ENCODE assay signal across 9 cellular contexts in genomic region chr11:68903288-68903630, GRCh38. TPM values are rescaled to one million over a fixed set of nuclear protein-coding genes. Genes with fewer than 3 reads are reported as not detected.
DNase-seq lines count a peak whose midpoint lies in the region; ATAC-seq, FAIRE-seq and TF ChIP-seq lines count a peak whose summit lies in the region.
"Had no signal": no experiment of that assay in that cellular context is flagged by ENCODE, and none has a peak within 500 bp of the region (broad histone marks: within the 10 kb centered on the region; RNA-seq: fewer than 3 reads in every experiment).

No MANE protein-coding gene starts in this region.

- H3K4me1 Mint-ChIP-seq in T-helper 2 cell treated with Interferon-gamma antibody and Interleukin-4, amounts not matched to agents 5 μg/mL and 100 μg/mL, for 36 hours (ENCODE audit: low read depth) = peaks cover 29% of the 10 kb centered on the region
- peaks cover 28% of the 10 kb centered on the region for H3K4me1 Mint-ChIP-seq in endothelial cell (ENCODE audit: unreplicated experiment)

- peak overlapping the region; percentile 85 for H3K9ac ChIP-seq in OCI-LY3 (ENCODE audit: low read length)

- peak overlapping the region; percentile 89 for H3K4me2 ChIP-seq in OCI-LY3 (ENCODE audit: low read length)

- H3K27ac ChIP-seq in OCI-LY3 (ENCODE audit: low read length) (peak overlapping the region; percentile 38), pancreas (peak overlapping the region in 2 of 4 donors; percentile 65 to 74)

- no peaks in the 10 kb centered on the region for H3K9me3 ChIP-seq in OCI-LY3 (ENCODE audit: insufficient read depth, low read length)
- no peaks in the 10 kb centered on the region for H3K9me3 ChIP-seq in pancreas

- intact Hi-C loops in pancreas (cut with DNase I) = no loop called here

- no peak for TF ChIP-seq CTCF in OCI-LY3 (IDR thresholded peaks at IDR 0.05; ENCODE audit: low read depth, low read length)
- no peak for TF ChIP-seq CTCF in endothelial cell (IDR thresholded peaks at IDR 0.05; ENCODE audit: unreplicated experiment)
- no peak for TF ChIP-seq CTCF in pancreas (IDR thresholded peaks at IDR 0.05)

- peak overlapping the region; percentile 85 for H2AFZ ChIP-seq in OCI-LY3 (ENCODE audit: low read depth, low read length)

- no peaks in the 10 kb centered on the region; the same call in 1 of the 2 replicates for H4K20me1 ChIP-seq in OCI-LY3 (ENCODE audit: insufficient read depth, low read length)

- H3K27me3 Mint-ChIP-seq in T-helper 2 cell treated with Interferon-gamma antibody and Interleukin-4, amounts not matched to agents 5 μg/mL and 100 μg/mL, for 36 hours (ENCODE audit: low read depth) = no peaks in the 10 kb centered on the region
- peaks cover 4% of the 10 kb centered on the region for H3K27me3 Mint-ChIP-seq in endothelial cell (ENCODE audit: unreplicated experiment)

- ATAC-seq in pancreas = peak in 2 of 4 donors; percentile 2 to 4

- 1% methylated on average over 10 of the region's 10 CpGs for WGBS in pancreas, 2 donors

- peak overlapping the region; percentile 92 for H3K27ac Mint-ChIP-seq in T-helper 2 cell treated with Interferon-gamma antibody and Interleukin-4, amounts not matched to agents 5 μg/mL and 100 μg/mL, for 36 hours
- H3K27ac Mint-ChIP-seq in endothelial cell (ENCODE audit: unreplicated experiment) = peak overlapping the region; percentile 75

- H3K27me3 ChIP-seq in OCI-LY3 (ENCODE audit: low read depth, low read length) (no peaks in the 10 kb centered on the region), pancreas (no peaks in the 10 kb centered on the region)

- peaks cover 12% of the 10 kb centered on the region for H3K36me3 ChIP-seq in OCI-LY3 (replicated peaks; ENCODE audit: low read depth, low read length)
- peaks cover 0 to 11% (median 0%) of the 10 kb centered on the region in 3 donors for H3K36me3 ChIP-seq in pancreas

- FAIRE-seq in pancreas (lab: Jason Lieb, UNC) (no peak), urothelium cell line (lab: Jason Lieb, UNC) (no peak)
- FAIRE-seq: G401.6 had no signal

- H3K4me1 ChIP-seq in OCI-LY3 (ENCODE audit: low read length) (peaks cover 19% of the 10 kb centered on the region), pancreas (peaks cover 6 to 16% (median 8%) of the 10 kb centered on the region in 3 donors)

- H3K9me3 Mint-ChIP-seq in T-helper 2 cell treated with Interferon-gamma antibody and Interleukin-4, amounts not matched to agents 5 μg/mL and 100 μg/mL, for 36 hours = no peaks in the 10 kb centered on the region
- no peaks in the 10 kb centered on the region for H3K9me3 Mint-ChIP-seq in endothelial cell (ENCODE audit: unreplicated experiment)

- H3K4me3 Mint-ChIP-seq in T-helper 2 cell treated with Interferon-gamma antibody and Interleukin-4, amounts not matched to agents 5 μg/mL and 100 μg/mL, for 36 hours = peak overlapping the region; percentile 98
- peak overlapping the region; percentile 99 for H3K4me3 Mint-ChIP-seq in endothelial cell (ENCODE audit: unreplicated experiment)

- H3K79me2 ChIP-seq in OCI-LY3 (ENCODE audit: low read length) = peaks cover 76% of the 10 kb centered on the region

- DNase-seq in T-helper 2 cell treated with Interferon-gamma antibody and Interleukin-4, amounts not matched to agents 5 μg/mL and 100 μg/mL, for 36 hours (ENCODE audit: low spot score) = no peak
- no peak for DNase-seq in T-helper 2 cell
- no peak for DNase-seq in endothelial cell (ENCODE audit: low spot score)
- no peak for DNase-seq in pancreas
- no peak for DNase-seq in urothelium cell line (ENCODE audit: low spot score)
- DNase-seq in stimulated activated CD4-positive, alpha-beta T cell treated with anti-CD3 and anti-CD28 coated beads, Interleukin-1b, Interleukin-23, amount 100 ng/mL, for 48 hours = no peak
- no peak for DNase-seq in germinal center (ENCODE audit: low spot score)

- H3K4me3 ChIP-seq in OCI-LY3 (ENCODE audit: low read length) (peak overlapping the region; percentile 92), pancreas (peak overlapping the region; percentile 86 to 91 (median 88))

- H3K36me3 Mint-ChIP-seq in T-helper 2 cell treated with Interferon-gamma antibody and Interleukin-4, amounts not matched to agents 5 μg/mL and 100 μg/mL, for 36 hours (ENCODE audit: low read depth) = peaks cover 25% of the 10 kb centered on the region
- peaks cover 31% of the 10 kb centered on the region for H3K36me3 Mint-ChIP-seq in endothelial cell (ENCODE audit: low read depth, unreplicated experiment)

RNA-seq across cellular contexts. Expression of gene MRPL21, which starts 0.4 kb away (rescaled TPM):
- 54.4 TPM for total RNA-seq in endothelial cell (ENCODE audit: unreplicated experiment)
- 10 to 100 TPM; 17.9 to 28.1 (median 23.6) TPM for total RNA-seq in pancreas
- 10 to 100 TPM; 38.1 to 42.1 TPM for polyA plus RNA-seq in pancreas

RNA-seq across cellular contexts. Expression of gene IGHMBP2, which starts 0.4 kb away (rescaled TPM):
- 14.1 TPM for total RNA-seq in endothelial cell (ENCODE audit: unreplicated experiment)
- 10 to 100 TPM in 3 of 6 donors, 1 to 10 TPM in 3; 8.5 to 13.3 (median 10.7) TPM for total RNA-seq in pancreas
- 10 to 100 TPM; 33.0 to 41.3 TPM for polyA plus RNA-seq in pancreas
